18 cellular contexts compared by ENCODE assay signal in genomic region chr13:40407567-40407966, GRCh38.
"Had no signal": no experiment of that assay in that cellular context is flagged by ENCODE, and none has a peak within 500 bp of the region (broad histone marks: within the 10 kb centered on the region; RNA-seq: fewer than 3 reads in every experiment).

No MANE protein-coding gene starts in this region.

- ATAC-seq: activated CD8-positive, alpha-beta memory T cell treated with anti-CD3 and anti-CD28 coated beads, Interleukin-2, amount 10 ng/mL, durations not matched to agents 7 days and 5 days; effector memory CD8-positive, alpha-beta T cell; left lobe of liver had no signal

- DNase-seq: activated B cell treated with CpG ODN at 0.5 μM for 24 hours; activated CD4-positive, alpha-beta memory T cell treated with anti-CD3 and anti-CD28 coated beads, Interleukin-2, amount 10 ng/mL, durations not matched to agents 7 days and 5 days; activated CD4-positive, alpha-beta T cell treated with anti-CD3 and anti-CD28 coated beads for 48 hours; activated CD8-positive, alpha-beta memory T cell treated with anti-CD3 and anti-CD28 coated beads, Interleukin-2, amount 10 ng/mL, durations not matched to agents 7 days and 5 days; amniotic stem cell; effector memory CD8-positive, alpha-beta T cell; foreskin melanocyte; mammary epithelial cell; midbrain; occipital lobe; posterior cingulate gyrus; T-helper 1 cell; T-helper 9 cell; transverse colon had no signal

- H3K4me3 ChIP-seq: transverse colon had no signal

- H3K27me3 Mint-ChIP-seq: activated B cell treated with CpG ODN at 0.5 μM for 24 hours; activated CD8-positive, alpha-beta memory T cell treated with anti-CD3 and anti-CD28 coated beads, Interleukin-2, amount 10 ng/mL, durations not matched to agents 7 days and 5 days; activated naive CD8-positive, alpha-beta T cell; effector memory CD8-positive, alpha-beta T cell; stimulated activated naive CD8-positive, alpha-beta T cell treated with anti-CD3 and anti-CD28 coated beads, Interleukin-15, Interleukin-2, amounts not matched to agents 100 ng/mL and 50 ng/mL, for 24 hours had no signal

- H3K27ac Mint-ChIP-seq: activated B cell treated with CpG ODN at 0.5 μM for 24 hours; activated CD4-positive, alpha-beta memory T cell treated with anti-CD3 and anti-CD28 coated beads, Interleukin-2, amount 10 ng/mL, durations not matched to agents 7 days and 5 days; activated CD8-positive, alpha-beta memory T cell treated with anti-CD3 and anti-CD28 coated beads, Interleukin-2, amount 10 ng/mL, durations not matched to agents 7 days and 5 days; activated naive CD8-positive, alpha-beta T cell; effector memory CD8-positive, alpha-beta T cell; stimulated activated naive CD8-positive, alpha-beta T cell treated with anti-CD3 and anti-CD28 coated beads, Interleukin-15, Interleukin-2, amounts not matched to agents 100 ng/mL and 50 ng/mL, for 24 hours had no signal

- H3K36me3 ChIP-seq: transverse colon had no signal

- H3K9me3 Mint-ChIP-seq: effector memory CD8-positive, alpha-beta T cell; nephron had no signal

- H3K4me3 Mint-ChIP-seq: activated B cell treated with CpG ODN at 0.5 μM for 24 hours; activated CD4-positive, alpha-beta memory T cell treated with anti-CD3 and anti-CD28 coated beads, Interleukin-2, amount 10 ng/mL, durations not matched to agents 7 days and 5 days; activated CD8-positive, alpha-beta memory T cell treated with anti-CD3 and anti-CD28 coated beads, Interleukin-2, amount 10 ng/mL, durations not matched to agents 7 days and 5 days; activated naive CD8-positive, alpha-beta T cell; effector memory CD8-positive, alpha-beta T cell; nephron; stimulated activated naive CD8-positive, alpha-beta T cell treated with anti-CD3 and anti-CD28 coated beads, Interleukin-15, Interleukin-2, amounts not matched to agents 100 ng/mL and 50 ng/mL, for 24 hours had no signal

- H3K9me3 ChIP-seq: transverse colon had no signal

- H3K27me3 ChIP-seq: transverse colon had no signal
